8 cellular contexts compared by ENCODE assay signal in genomic region chr22:42519544-42520237, GRCh38. TPM values are rescaled to one million over a fixed set of nuclear protein-coding genes. Genes with fewer than 3 reads are reported as not detected.
DNase-seq lines count a peak whose midpoint lies in the region; ATAC-seq and TF ChIP-seq lines count a peak whose summit lies in the region.

Gene RRP7A, minus strand, starts transcription at chr22:42519796. Its CDS starts 10 bp downstream, at chr22:42519786.

- no peaks in the 10 kb centered on the region for H3K27me3 Mint-ChIP-seq in activated T-helper 17 cell treated with anti-CD3 and anti-CD28 coated beads, Interleukin-2, amount 50 U/mL, for 72 hours
- H3K27me3 Mint-ChIP-seq in naive thymus-derived CD8-positive, alpha-beta T cell, result no peaks in the 10 kb centered on the region
- no peaks in the 10 kb centered on the region for H3K27me3 Mint-ChIP-seq in stimulated activated memory B cell treated with anti-CD40 and anti-IgM and Interleukin-4, amounts not matched to agents 10 μg/mL and 1 μg/mL and 100 μg/mL, for 72 hours

- no peaks in the 10 kb centered on the region for H3K9me3 Mint-ChIP-seq in activated T-helper 17 cell treated with anti-CD3 and anti-CD28 coated beads, Interleukin-2, amount 50 U/mL, for 72 hours
- H3K9me3 Mint-ChIP-seq in naive thymus-derived CD8-positive, alpha-beta T cell, result no peaks in the 10 kb centered on the region
- H3K9me3 Mint-ChIP-seq in stimulated activated memory B cell treated with anti-CD40 and anti-IgM and Interleukin-4, amounts not matched to agents 10 μg/mL and 1 μg/mL and 100 μg/mL, for 72 hours, result no peaks in the 10 kb centered on the region

- peak; percentile 88 for DNase-seq in CD1c-positive myeloid dendritic cell (ENCODE audit: extremely low spot score)
- peak; percentile 72 for DNase-seq in GM19240 (ENCODE audit: insufficient read length, low spot score)
- DNase-seq in HS-5 (ENCODE audit: low read depth), result peak; percentile 23
- peak; percentile 64 for DNase-seq in RPMI7951 (ENCODE audit: low read depth)
- DNase-seq in fibroblast of mammary gland (ENCODE audit: low read depth), result peak; percentile 62
- peak; percentile 71 to 96 (median 84) for DNase-seq in naive thymus-derived CD8-positive, alpha-beta T cell

- H3K27ac Mint-ChIP-seq in activated T-helper 17 cell treated with anti-CD3 and anti-CD28 coated beads, Interleukin-2, amount 50 U/mL, for 72 hours, result peak within 1 kb of the TSS; percentile 87
- peak within 1 kb of the TSS; percentile 83 to 98 (median 97) for H3K27ac Mint-ChIP-seq in naive thymus-derived CD8-positive, alpha-beta T cell
- H3K27ac Mint-ChIP-seq in stimulated activated memory B cell treated with anti-CD40 and anti-IgM and Interleukin-4, amounts not matched to agents 10 μg/mL and 1 μg/mL and 100 μg/mL, for 72 hours, result peak within 1 kb of the TSS; percentile 100

- no peak for TF ChIP-seq CTCF in fibroblast of mammary gland (conservative IDR thresholded peaks at IDR 0.05; ENCODE audit: control insufficient read depth, insufficient read depth, low read depth, low read length)

- peak; percentile 98 for ATAC-seq in activated T-helper 17 cell treated with anti-CD3 and anti-CD28 coated beads, Interleukin-2, amount 50 U/mL, for 72 hours (replicated peaks)
- ATAC-seq in naive thymus-derived CD8-positive, alpha-beta T cell, result peak; percentile 93
- peak; percentile 94 for ATAC-seq in stimulated activated memory B cell treated with anti-CD40 and anti-IgM and Interleukin-4, amounts not matched to agents 10 μg/mL and 1 μg/mL and 100 μg/mL, for 72 hours

- H3K4me3 Mint-ChIP-seq in activated T-helper 17 cell treated with anti-CD3 and anti-CD28 coated beads, Interleukin-2, amount 50 U/mL, for 72 hours, result peak within 1 kb of the TSS; percentile 83
- H3K4me3 Mint-ChIP-seq in naive thymus-derived CD8-positive, alpha-beta T cell, result peak within 1 kb of the TSS; percentile 89 to 99 (median 98)
- peak within 1 kb of the TSS; percentile 100 for H3K4me3 Mint-ChIP-seq in stimulated activated memory B cell treated with anti-CD40 and anti-IgM and Interleukin-4, amounts not matched to agents 10 μg/mL and 1 μg/mL and 100 μg/mL, for 72 hours

- H3K4me1 Mint-ChIP-seq in activated T-helper 17 cell treated with anti-CD3 and anti-CD28 coated beads, Interleukin-2, amount 50 U/mL, for 72 hours, result peaks cover 9% of the 10 kb centered on the region
- peaks cover 9 to 26% (median 15%) of the 10 kb centered on the region in 4 donors for H3K4me1 Mint-ChIP-seq in naive thymus-derived CD8-positive, alpha-beta T cell
- H3K4me1 Mint-ChIP-seq in stimulated activated memory B cell treated with anti-CD40 and anti-IgM and Interleukin-4, amounts not matched to agents 10 μg/mL and 1 μg/mL and 100 μg/mL, for 72 hours, result peaks cover 26% of the 10 kb centered on the region

- POLR2A ChIA-PET in naive thymus-derived CD8-positive, alpha-beta T cell (lab: Charles Lee), result interaction anchor here (0.6 kb wide), 1 partner anchor 8 kb away, joined by 4 read pairs; no protein-coding TSS in a partner anchor

- H3K36me3 Mint-ChIP-seq in activated T-helper 17 cell treated with anti-CD3 and anti-CD28 coated beads, Interleukin-2, amount 50 U/mL, for 72 hours (ENCODE audit: low read depth), result peaks cover 33% of the 10 kb centered on the region
- H3K36me3 Mint-ChIP-seq in naive thymus-derived CD8-positive, alpha-beta T cell, result peaks cover 0 to 20% (median 0%) of the 10 kb centered on the region in 3 donors
- H3K36me3 Mint-ChIP-seq in stimulated activated memory B cell treated with anti-CD40 and anti-IgM and Interleukin-4, amounts not matched to agents 10 μg/mL and 1 μg/mL and 100 μg/mL, for 72 hours, result peaks cover 15% of the 10 kb centered on the region

- peak within 1 kb of the TSS; percentile 63 for H3K4me3 ChIP-seq in fibroblast of mammary gland (ENCODE audit: control insufficient read depth, low read depth, low read length)

RNA-seq across cellular contexts. Expression of gene RRP7A, which starts in this region (rescaled TPM):
- total RNA-seq in RPMI7951 (2014; rRNA removed; shearing (Covaris generic)), result 18.6 and 22.6 TPM in 2 replicates
- total RNA-seq in activated T-helper 17 cell treated with anti-CD3 and anti-CD28 coated beads, Interleukin-2, amount 50 U/mL, for 72 hours, result 10 to 100 TPM; 37.6 to 83.4 TPM
- total RNA-seq in naive thymus-derived CD8-positive, alpha-beta T cell, result 10 to 100 TPM; 57.4 to 66.2 TPM
- polyA plus RNA-seq in naive thymus-derived CD8-positive, alpha-beta T cell, result 10 to 100 TPM; 38.2 to 61.8 (median 52.1) TPM

Comparison
In these comparisons a context has a peak if more than half of its experiments do, and no peak if none do; other contexts are left out.
1. Peak in every context shown above with its lines: DNase-seq, ATAC-seq and H3K4me3 ChIP-seq.
2. DNase-seq: peak in every context shown above with its lines; median percentile 88 in CD1c-positive myeloid dendritic cell; 84 in naive thymus-derived CD8-positive, alpha-beta T cell; 72 in GM19240; 64 in RPMI7951; 62 in fibroblast of mammary gland; 23 in HS-5.